In genomic region chr7:100547872-100548271, GRCh38 we compare ENCODE assay signal across 2 cellular contexts.
TF ChIP-seq lines count a peak whose summit lies in the region.

No MANE protein-coding gene starts in this region.

TF ChIP-seq in SK-N-SH, 30 proteins besides CTCF, POLR2A, EP300 and RAD21 (continued from another document):
- peak; percentile 67; the same call in 1 of the 2 replicates for TF ChIP-seq USF1 (IDR thresholded peaks at IDR 0.05; ENCODE audit: borderline replicate concordance, low read depth)
- no peak for TF ChIP-seq PBX3 (IDR thresholded peaks at IDR 0.05)
- no peak for TF ChIP-seq IRF3 (IDR thresholded peaks at IDR 0.05; ENCODE audit: low read depth, low read length)
TF ChIP-seq in SK-N-SH: peak in this region for 1.

TF ChIP-seq in SK-N-SH treated with all-trans-retinoic acid at 6 μM for 48 hours, 23 proteins besides CTCF, POLR2A, EP300 and RAD21:
- no peak for TF ChIP-seq POU6F1 (CRISPR knock-in tag; IDR thresholded peaks at IDR 0.05; ENCODE audit: borderline replicate concordance, low read depth)
- no peak for TF ChIP-seq ESRRG (CRISPR knock-in tag; IDR thresholded peaks at IDR 0.05)
- no peak for TF ChIP-seq ZNF8 (CRISPR knock-in tag; IDR thresholded peaks at IDR 0.05)
- TF ChIP-seq TSHZ2 (CRISPR knock-in tag; IDR thresholded peaks at IDR 0.05), result no peak
- no peak for TF ChIP-seq CREB5 (CRISPR knock-in tag; IDR thresholded peaks at IDR 0.05; ENCODE audit: low read depth)
- no peak for TF ChIP-seq BACH2 (CRISPR knock-in tag; IDR thresholded peaks at IDR 0.05; ENCODE audit: borderline replicate concordance)
- TF ChIP-seq TCF4 (CRISPR knock-in tag; IDR thresholded peaks at IDR 0.05; ENCODE audit: borderline replicate concordance), result no peak
- TF ChIP-seq TOX (CRISPR knock-in tag; IDR thresholded peaks at IDR 0.05; ENCODE audit: borderline replicate concordance), result no peak
